Comparison of ENCODE assay signal across 8 cellular contexts in genomic region chr20:19688031-19688806, GRCh38.
DNase-seq lines count a peak whose midpoint lies in the region; ATAC-seq and TF ChIP-seq lines count a peak whose summit lies in the region.

No MANE protein-coding gene starts in this region.

- POLR2A ChIA-PET in GM10248 (lab: Yijun Ruan, JAX): no interaction called here

- no peak overlapping the region for H3K4me3 Mint-ChIP-seq in chondrocyte (ENCODE audit: unreplicated experiment)

- no peak overlapping the region for H3K4me3 ChIP-seq in upper lobe of left lung

- H3K36me3 ChIP-seq in upper lobe of left lung: no peaks in the 10 kb centered on the region

- no peaks in the 10 kb centered on the region for H3K9me3 Mint-ChIP-seq in chondrocyte (ENCODE audit: low read depth)

- TF ChIP-seq CTCF in GM10248 (IDR thresholded peaks at IDR 0.05; ENCODE audit: control extremely low read depth, extremely low read depth, low read depth, missing control alignments) (peak; percentile 4), chondrocyte (IDR thresholded peaks at IDR 0.05) (peak; percentile 84), upper lobe of left lung (IDR thresholded peaks at IDR 0.05) (peak; percentile 38 to 72 (median 50))

- no peak for TF ChIP-seq POLR2A in upper lobe of left lung (IDR thresholded peaks at IDR 0.05)

- CTCF ChIA-PET in GM10248 (lab: Yijun Ruan, JAX): no interaction called here

- H3K9me3 ChIP-seq in upper lobe of left lung: no peaks in the 10 kb centered on the region

- ATAC-seq in left colon: peak; percentile 93
- ATAC-seq in upper lobe of left lung (ENCODE audit: low FRiP score in 2 of 2): peak; percentile 80
- no peak for ATAC-seq in HG03175 (IDR thresholded peaks at IDR 0.05; ENCODE audit: unreplicated experiment)

- peak overlapping the region in 1 of 4 donors; percentile 27 for H3K27ac ChIP-seq in upper lobe of left lung

- TF ChIP-seq EP300 in upper lobe of left lung (IDR thresholded peaks at IDR 0.05): no peak

- H3K36me3 Mint-ChIP-seq in chondrocyte (ENCODE audit: low read depth): no peaks in the 10 kb centered on the region

- 72 to 75% methylated on average over 8 to 13 of the region's 13 CpGs for WGBS in upper lobe of left lung, 2 donors

- DNase-seq in GM10248 (ENCODE audit: extremely low spot score): no peak
- peak; percentile 66 for DNase-seq in NCI-H2196 (lab: John Stamatoyannopoulos, UW; ENCODE audit: unreplicated experiment)
- DNase-seq in chondrocyte (ENCODE audit: low spot score): no peak
- DNase-seq in left colon: peak; percentile 70 to 86
- peak in 1 of 2 donors; percentile 75 for DNase-seq in upper lobe of left lung
- no peak for DNase-seq in SK-N-DZ (ENCODE audit: low spot score)
- no peak for DNase-seq in COR-L47 (lab: John Stamatoyannopoulos, UW)

- peak overlapping the region; percentile 42 for H3K27ac Mint-ChIP-seq in chondrocyte (ENCODE audit: unreplicated experiment)

- H3K4me1 Mint-ChIP-seq in chondrocyte (ENCODE audit: low read depth): peaks cover 18% of the 10 kb centered on the region

- no peaks in the 10 kb centered on the region for H3K27me3 ChIP-seq in upper lobe of left lung

- peaks cover 6% of the 10 kb centered on the region for H3K27me3 Mint-ChIP-seq in chondrocyte (ENCODE audit: low read depth)

- intact Hi-C loops in left colon (cut with DNase I, micrococcal nuclease): no loop called here

- H3K4me1 ChIP-seq in upper lobe of left lung: peaks cover 5 to 12% (median 6%) of the 10 kb centered on the region in 4 donors

Comparison
In these comparisons a context has a peak if more than half of its experiments do, and no peak if none do; other contexts are left out.
1. DNase-seq: peak in NCI-H2196 (single experiment) and left colon (2 of 2); none in GM10248 (single experiment), chondrocyte (single experiment), SK-N-DZ (single experiment) and COR-L47 (single experiment).
2. CTCF ChIP-seq: peak in every context shown above with its lines; median percentile 84 in chondrocyte; 50 in upper lobe of left lung; 4 in GM10248.